Comparison of ENCODE assay signal across 8 cellular contexts in the genomic region with DNA sequence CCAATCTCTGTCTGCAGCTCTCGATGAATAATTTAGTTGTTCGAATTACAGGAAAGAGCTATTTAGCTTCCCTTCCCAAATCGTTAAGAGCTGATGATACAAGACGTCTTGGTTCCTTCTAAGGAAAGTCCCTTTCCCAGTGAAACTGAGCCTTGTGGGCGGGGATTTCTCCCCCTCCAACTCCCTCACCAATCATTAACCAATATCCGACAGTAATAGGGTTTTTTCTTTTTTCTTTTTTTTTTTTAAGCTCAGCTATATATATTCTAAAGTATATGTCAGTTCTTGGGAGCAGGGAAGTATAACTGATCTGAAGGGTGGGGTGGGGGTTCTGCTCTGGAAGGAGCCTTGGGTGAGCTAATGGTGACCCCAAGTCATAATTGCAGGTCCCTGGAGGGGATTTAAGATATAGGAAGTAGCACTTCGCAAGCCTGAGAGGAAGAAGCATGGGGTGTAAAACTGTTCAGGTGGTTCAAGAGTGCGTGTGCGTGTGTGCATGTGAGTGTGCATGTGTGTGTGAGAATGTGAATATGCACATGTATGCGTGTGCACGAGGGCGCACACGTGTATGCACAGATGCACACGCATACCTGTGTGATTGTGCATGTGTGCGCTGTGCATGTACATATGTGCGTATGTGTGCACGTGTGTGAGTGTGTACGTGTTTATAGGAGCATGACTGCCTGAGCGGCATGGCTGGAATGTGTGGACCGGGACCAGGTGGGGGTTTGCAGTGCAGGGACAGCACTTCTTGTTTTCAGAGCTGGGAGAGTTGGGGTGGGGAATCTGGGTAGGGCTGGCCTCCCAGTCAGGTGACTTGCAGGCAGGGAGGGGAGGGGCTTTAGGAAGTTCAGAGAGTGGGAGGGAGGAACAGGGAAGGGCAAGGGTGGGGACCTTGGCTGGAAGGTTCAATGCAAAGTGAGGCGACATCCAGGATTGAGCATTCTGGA. TPM values are rescaled to one million over a fixed set of nuclear protein-coding genes. Genes with fewer than 3 reads are reported as not detected.
A peak's percentile ranks its signal among the peaks of the same experiment; 100 is the strongest.
DNase-seq lines count a peak whose midpoint lies in the region; ATAC-seq and TF ChIP-seq lines count a peak whose summit lies in the region.

No MANE protein-coding gene starts in this region.

- intact Hi-C loops in dendritic cell treated with granulocyte-macrophage colony-stimulating factor and Interleukin-4, amounts not matched to agents 40 ng/mL and 50 ng/mL, for 4 days (cut with micrococcal nuclease): no loop called here

- no peaks in the 10 kb centered on the region for H4K20me1 ChIP-seq in Karpas-422 (ENCODE audit: insufficient read depth, low read depth, low read length)

- H3K4me1 ChIP-seq in Karpas-422 (ENCODE audit: low read length): peaks cover 13% of the 10 kb centered on the region

- no peaks in the 10 kb centered on the region for H3K9me2 ChIP-seq in Karpas-422 (replicated peaks; ENCODE audit: insufficient read depth, low read length)

- H3K27me3 Mint-ChIP-seq in dendritic cell treated with granulocyte-macrophage colony-stimulating factor and Interleukin-4, amounts not matched to agents 40 ng/mL and 50 ng/mL, for 4 days: peaks cover 12% of the 10 kb centered on the region
- H3K27me3 Mint-ChIP-seq in nephron progenitor cell (ENCODE audit: low read depth, poor library complexity): peaks cover 26% of the 10 kb centered on the region

- no peak overlapping the region for H3K9ac ChIP-seq in Karpas-422 (ENCODE audit: low read length)

- H3K27me3 ChIP-seq in Karpas-422 (ENCODE audit: low read length): no peaks in the 10 kb centered on the region; the same call in 1 of the 2 replicates

- H3K36me3 Mint-ChIP-seq in dendritic cell treated with granulocyte-macrophage colony-stimulating factor and Interleukin-4, amounts not matched to agents 40 ng/mL and 50 ng/mL, for 4 days (ENCODE audit: low read depth): no peaks in the 10 kb centered on the region
- no peaks in the 10 kb centered on the region for H3K36me3 Mint-ChIP-seq in nephron progenitor cell (ENCODE audit: low read depth)

- no peak overlapping the region for H3K4me3 ChIP-seq in Karpas-422 (ENCODE audit: low read length)

- H3K9me3 Mint-ChIP-seq in dendritic cell treated with granulocyte-macrophage colony-stimulating factor and Interleukin-4, amounts not matched to agents 40 ng/mL and 50 ng/mL, for 4 days: no peaks in the 10 kb centered on the region
- no peaks in the 10 kb centered on the region for H3K9me3 Mint-ChIP-seq in nephron progenitor cell

- H2AFZ ChIP-seq in Karpas-422 (ENCODE audit: low read length): no peak overlapping the region

- no peaks in the 10 kb centered on the region for H3K79me2 ChIP-seq in Karpas-422 (ENCODE audit: low read length)

- no peak for ATAC-seq in GM18870 (IDR thresholded peaks at IDR 0.05; ENCODE audit: unreplicated experiment)
- no peak for ATAC-seq in GM19452 (IDR thresholded peaks at IDR 0.05; ENCODE audit: unreplicated experiment)
- no peak for ATAC-seq in GM19467 (IDR thresholded peaks at IDR 0.05; ENCODE audit: unreplicated experiment)

- no peak overlapping the region for H3K27ac ChIP-seq in Karpas-422 (ENCODE audit: low read length)

- peaks cover 57% of the 10 kb centered on the region for H3K4me1 Mint-ChIP-seq in dendritic cell treated with granulocyte-macrophage colony-stimulating factor and Interleukin-4, amounts not matched to agents 40 ng/mL and 50 ng/mL, for 4 days (ENCODE audit: low read depth)
- H3K4me1 Mint-ChIP-seq in nephron progenitor cell: peaks cover 52% of the 10 kb centered on the region

- DNase-seq in Daoy (ENCODE audit: low read depth) (peak; percentile 51), Karpas-422 (peak; percentile 42), nephron progenitor cell (peak; percentile 48), NCI-H1694 (lab: John Stamatoyannopoulos, UW) (no peak)

- no peak overlapping the region for H3K4me2 ChIP-seq in Karpas-422 (ENCODE audit: low read depth, low read length, poor library complexity, severe bottlenecking)

- H3K27ac Mint-ChIP-seq in dendritic cell treated with granulocyte-macrophage colony-stimulating factor and Interleukin-4, amounts not matched to agents 40 ng/mL and 50 ng/mL, for 4 days: peak overlapping the region; percentile 96
- peak overlapping the region; percentile 40 for H3K27ac Mint-ChIP-seq in nephron progenitor cell

- H3K4me3 Mint-ChIP-seq in dendritic cell treated with granulocyte-macrophage colony-stimulating factor and Interleukin-4, amounts not matched to agents 40 ng/mL and 50 ng/mL, for 4 days: peak overlapping the region; percentile 47
- H3K4me3 Mint-ChIP-seq in nephron progenitor cell: peak overlapping the region; percentile 55

- TF ChIP-seq CTCF in nephron progenitor cell (IDR thresholded peaks at IDR 0.05): no peak

- H3K9me3 ChIP-seq in Karpas-422 (ENCODE audit: low read length): no peaks in the 10 kb centered on the region

- no peaks in the 10 kb centered on the region for H3K36me3 ChIP-seq in Karpas-422 (ENCODE audit: insufficient read depth, low read length)

RNA-seq across cellular contexts. Expression of gene SOCS3, which starts 42.7 kb away (rescaled TPM):
- total RNA-seq in Daoy (2014; rRNA removed; shearing (Covaris generic)): 25.3 and 27.9 TPM in 2 replicates
- total RNA-seq in Karpas-422 (2014; rRNA removed; shearing (Covaris generic); ENCODE audit: low replicate concordance): not detected in 2 replicates

Comparison
In these comparisons a context has a peak if more than half of its experiments do, and no peak if none do; other contexts are left out.
1. RNA of gene SOCS3, which starts 42.7 kb away (total RNA-seq): 25.3 to 27.9 TPM in Daoy; not detected in Karpas-422; every median in the first group is over 10 times any median in the second.